In the genomic region with DNA sequence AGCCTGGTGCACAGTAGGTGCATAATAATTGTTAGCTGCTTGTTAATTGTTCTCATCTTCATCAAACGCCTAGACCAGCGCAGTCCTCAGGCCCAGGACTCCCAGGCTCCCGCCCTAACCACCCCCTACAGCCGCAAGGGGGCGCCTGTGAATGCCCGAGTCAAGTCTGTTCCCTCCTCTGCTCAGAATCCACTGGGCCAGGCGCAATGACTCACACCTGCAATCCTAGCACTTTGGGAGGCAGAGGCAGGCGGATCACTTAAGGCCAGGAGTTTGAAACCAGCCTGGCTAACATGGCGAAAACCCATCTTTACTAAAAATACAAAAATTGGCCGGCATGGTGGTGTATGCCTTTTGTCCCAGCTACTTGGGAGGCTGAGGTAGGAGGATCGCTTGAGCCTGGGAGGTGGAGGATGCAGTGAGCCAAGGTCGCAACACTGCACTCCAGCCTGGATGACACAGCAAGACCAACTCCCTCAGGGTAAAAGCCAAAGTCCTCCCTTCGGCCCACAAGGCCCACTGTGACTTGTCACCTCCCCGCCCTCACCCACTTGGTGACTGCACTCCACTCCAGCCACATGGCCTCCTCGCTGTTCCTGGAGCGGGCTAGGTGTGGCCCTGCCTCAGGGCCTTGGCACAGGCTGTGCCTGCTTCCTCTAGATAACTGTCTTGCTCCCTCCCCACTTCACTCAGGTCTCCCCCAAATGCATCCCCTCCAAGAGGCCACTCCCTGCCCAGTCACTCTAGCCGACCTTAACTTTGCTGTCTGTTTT, we compare ENCODE assay signal across 8 cellular contexts. TPM values are rescaled to one million over a fixed set of nuclear protein-coding genes. Genes with fewer than 3 reads are reported as not detected.
DNase-seq lines count a peak whose midpoint lies in the region; ATAC-seq and TF ChIP-seq lines count a peak whose summit lies in the region.

No MANE protein-coding gene starts in this region.

- H4K20me1 ChIP-seq in mammary epithelial cell (ENCODE audit: insufficient read depth, low read length): no peaks in the 10 kb centered on the region

- in situ Hi-C loops in mammary epithelial cell (cut with MboI; ENCODE audit: low sequenced_read_pairs in 2 of 2): loop anchor here (5.0 to 25.0 kb wide), 3 partner anchors 91 to 359 kb away; a partner anchor contains a TSS

- H3K27me3 ChIP-seq in mammary epithelial cell (ENCODE audit: insufficient read depth, low read length): no peaks in the 10 kb centered on the region

- TF ChIP-seq CTCF in WI38 (IDR thresholded peaks at IDR 0.05; ENCODE audit: low read depth, low read length) (peak; percentile 75), mammary epithelial cell (conservative IDR thresholded peaks at IDR 0.05 in 1 of 2, IDR thresholded peaks at IDR 0.05 in 1 of 2; ENCODE audit: extremely low read depth in 1 of 2, insufficient read depth in 1 of 2, low read depth in 1 of 2, low read length in 2 of 2) (peak; percentile 69 to 78)

- H3K27ac ChIP-seq in mammary epithelial cell (ENCODE audit: insufficient read depth, low read depth, low read length): no peak overlapping the region

- H3K4me1 ChIP-seq in mammary epithelial cell (ENCODE audit: insufficient read depth, low read length): no peaks in the 10 kb centered on the region

- no TSS peak for BruUV-seq in mammary epithelial cell (replicated peaks; lab: Mats Ljungman, UMichigan)

- H2AFZ ChIP-seq in mammary epithelial cell (ENCODE audit: low read depth, low read length): no peak overlapping the region

- WGBS in mammary epithelial cell (ENCODE audit: low coverage, missing lambda C conversion rate): 57% methylated on average over 12 of the region's 17 CpGs

- DNase-seq in GDM1 (lab: John Stamatoyannopoulos, UW): peak; percentile 56
- DNase-seq in NAMALWA (ENCODE audit: low spot score): peak; percentile 74
- peak; percentile 63 for DNase-seq in mammary epithelial cell
- peak; percentile 76 for DNase-seq in left kidney (ENCODE audit: low read depth, low spot score)
- peak in 2 of 3 donors; percentile 27 to 52 for DNase-seq in stimulated activated CD4-positive, alpha-beta T cell treated with anti-CD3 and anti-CD28 coated beads, TNF-alpha, amount 100 ng/mL, for 1 hour (ENCODE audit: low read depth in 3 of 3, low spot score in 1 of 3)

- no peaks in the 10 kb centered on the region for H3K9me3 ChIP-seq in mammary epithelial cell (replicated peaks; ENCODE audit: insufficient read depth, low read length)

- CTCF ChIA-PET in mammary epithelial cell (lab: Charles Lee; ENCODE audit: low non-redundant PET): no interaction called here

- ATAC-seq in GM21737 (IDR thresholded peaks at IDR 0.05; ENCODE audit: unreplicated experiment) (no peak), GM21526 (IDR thresholded peaks at IDR 0.05; ENCODE audit: low FRiP score, unreplicated experiment) (no peak)

- peaks cover 8% of the 10 kb centered on the region for H3K79me2 ChIP-seq in mammary epithelial cell (ENCODE audit: insufficient read depth, low read length)

- intact Hi-C loops in mammary epithelial cell (cut with micrococcal nuclease): loop anchor here (1.0 kb wide), 2 partner anchors 9 to 91 kb away; a partner anchor contains a TSS

- dilution Hi-C loops in mammary epithelial cell (cut with HindIII; ENCODE audit: low sequenced_read_pairs): no loop called here

- H3K9ac ChIP-seq in mammary epithelial cell (ENCODE audit: insufficient read depth, low read length): no peak overlapping the region

- no peak overlapping the region for H3K4me3 ChIP-seq in WI38 (ENCODE audit: low read depth, low read length)
- H3K4me3 ChIP-seq in mammary epithelial cell (replicated peaks in 1 of 3; ENCODE audit: insufficient read depth in 1 of 3, low read depth in 2 of 3, low read length in 3 of 3): no peak overlapping the region

- H3K4me2 ChIP-seq in mammary epithelial cell (ENCODE audit: insufficient read depth, low read depth, low read length): no peak overlapping the region

- H3K36me3 ChIP-seq in mammary epithelial cell (ENCODE audit: insufficient read depth, low read length): peaks cover 1% of the 10 kb centered on the region

RNA-seq across cellular contexts. Expression of a gene that starts 9.1 kb away (rescaled TPM):
- total RNA-seq in mammary epithelial cell: 1 to 10 TPM; 5.2 to 6.2 TPM
- 10.1 TPM for polyA plus RNA-seq in mammary epithelial cell
- polyA minus RNA-seq in mammary epithelial cell: 41.1 TPM

RNA-seq across cellular contexts. Expression of a gene that starts 15.7 kb away (rescaled TPM):
- not detected for total RNA-seq in mammary epithelial cell
- polyA plus RNA-seq in mammary epithelial cell: not detected
- not detected for polyA minus RNA-seq in mammary epithelial cell

RNA-seq across cellular contexts. Expression of a gene that starts 32.4 kb away (rescaled TPM):
- 10 to 100 TPM; 13.7 to 16.8 TPM for total RNA-seq in mammary epithelial cell
- 28.5 TPM for polyA plus RNA-seq in mammary epithelial cell
- 23.6 TPM for polyA minus RNA-seq in mammary epithelial cell

RNA-seq across cellular contexts. Expression of a gene that starts 42.1 kb away (rescaled TPM):
- total RNA-seq in mammary epithelial cell: 10 to 100 TPM in 1 of 2 donors, not detected in 1; 35.3 TPM
- 0.03 TPM for polyA plus RNA-seq in mammary epithelial cell
- not detected for polyA minus RNA-seq in mammary epithelial cell
